ENCODE assay signal across 6 cellular contexts in genomic region chr3:7439101-7439500, GRCh38.
"Had no signal": no experiment of that assay in that cellular context is flagged by ENCODE, and none has a peak within 500 bp of the region (broad histone marks: within the 10 kb centered on the region; RNA-seq: fewer than 3 reads in every experiment).

No MANE protein-coding gene starts in this region.

- H2AFZ ChIP-seq: GM23248 had no signal

- H3K27ac ChIP-seq: GM23248 had no signal

- FAIRE-seq: H54, HTR-8/SVneo had no signal

- H3K4me3 ChIP-seq: GM23248 had no signal

- DNase-seq: GM23248, GOT3, H9, HCEC 1CT had no signal

- H3K9ac ChIP-seq: GM23248 had no signal
